Comparison of ENCODE assay signal across 8 cellular contexts in the genomic region with DNA sequence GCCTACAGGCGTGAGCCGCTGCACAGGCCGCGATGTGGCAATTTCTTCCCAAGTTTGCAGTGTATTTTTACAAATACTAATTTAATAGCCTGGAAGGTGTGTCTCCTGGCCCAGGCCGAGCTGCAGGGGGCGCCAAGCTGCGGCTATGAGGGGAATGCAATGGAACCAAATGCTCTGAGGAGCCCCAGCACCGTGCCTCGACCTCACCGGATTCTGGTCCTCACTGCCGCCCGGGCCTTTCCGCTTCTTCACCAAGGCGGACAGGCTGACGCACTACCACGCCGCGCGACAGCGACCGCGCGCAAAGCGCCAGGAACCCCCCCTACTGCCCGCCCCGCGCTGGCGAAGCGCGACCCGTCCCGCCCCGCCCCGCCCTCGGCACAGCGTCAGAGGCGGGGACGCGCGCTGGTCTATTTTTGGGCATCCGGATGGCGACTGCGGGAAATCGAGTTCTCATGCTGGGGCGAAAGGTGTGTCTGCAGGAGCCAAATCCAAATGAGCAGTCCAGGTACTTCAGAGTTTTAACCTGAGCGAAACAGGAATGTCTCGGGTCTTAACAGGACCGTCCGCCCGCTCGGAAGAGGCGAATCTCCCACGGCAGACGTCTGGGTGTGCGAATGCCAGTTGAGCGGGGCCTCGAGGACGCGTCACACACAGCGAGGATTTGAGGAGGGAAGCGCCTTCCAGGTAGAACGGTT. TPM values are rescaled to one million over a fixed set of nuclear protein-coding genes. Genes with fewer than 3 reads are reported as not detected.
A peak's percentile ranks its signal among the peaks of the same experiment; 100 is the strongest.
DNase-seq lines count a peak whose midpoint lies in the region; ATAC-seq and TF ChIP-seq lines count a peak whose summit lies in the region.

No MANE protein-coding gene starts in this region.

- no peak for TF ChIP-seq CTCF in mucosa of descending colon (IDR thresholded peaks at IDR 0.05)

- peaks cover 8% of the 10 kb centered on the region for H3K27me3 Mint-ChIP-seq in activated T-cell treated with anti-CD3 and anti-CD28 coated beads, Interleukin-2, amount 50 U/mL, for 4 hours (ENCODE audit: low read depth)

- H3K4me1 ChIP-seq in mucosa of descending colon (ENCODE audit: low read depth), result peaks cover 6% of the 10 kb centered on the region

- H3K4me3 ChIP-seq in mucosa of descending colon, result no peak overlapping the region

- H3K36me3 Mint-ChIP-seq in activated T-cell treated with anti-CD3 and anti-CD28 coated beads, Interleukin-2, amount 50 U/mL, for 4 hours (ENCODE audit: insufficient read depth), result peaks cover 1% of the 10 kb centered on the region

- intact Hi-C loops in mucosa of descending colon (cut with DNase I, micrococcal nuclease), result no loop called here

- no peaks in the 10 kb centered on the region for H3K36me3 ChIP-seq in mucosa of descending colon (ENCODE audit: low read depth)

- ATAC-seq in activated T-cell treated with anti-CD3 and anti-CD28 coated beads, Interleukin-2, amount 50 U/mL, for 4 hours, result peak; percentile 98
- peak; percentile 96 for ATAC-seq in esophagus mucosa
- ATAC-seq in mucosa of descending colon, result peak; percentile 97
- ATAC-seq in HG03521 (IDR thresholded peaks at IDR 0.05; ENCODE audit: unreplicated experiment), result no peak

- DNase-seq in DMS 273 (lab: John Stamatoyannopoulos, UW; ENCODE audit: unreplicated experiment) (peak; percentile 88), NCI-H345 (lab: John Stamatoyannopoulos, UW) (peak; percentile 73), mucosa of descending colon (peak; percentile 43 to 85 (median 73)), NCI-H82 treated with DMSO at 0.1 percent for 48 hours (lab: John Stamatoyannopoulos, UW; ENCODE audit: unreplicated experiment) (no peak)
- DNase-seq in activated T-cell treated with anti-CD3 and anti-CD28 coated beads, Interleukin-2, amount 50 U/mL, for 4 hours, result peak; percentile 70
- DNase-seq in stimulated activated CD8-positive, alpha-beta memory T cell treated with anti-CD3 and anti-CD28 coated beads, Interleukin-15, amount 100 ng/mL, for 24 hours (ENCODE audit: low read depth), result peak; percentile 39

- H3K4me3 Mint-ChIP-seq in activated T-cell treated with anti-CD3 and anti-CD28 coated beads, Interleukin-2, amount 50 U/mL, for 4 hours, result peak overlapping the region; percentile 84

- peaks cover 2% of the 10 kb centered on the region for H3K9me3 Mint-ChIP-seq in activated T-cell treated with anti-CD3 and anti-CD28 coated beads, Interleukin-2, amount 50 U/mL, for 4 hours

- peaks cover 3% of the 10 kb centered on the region for H3K4me1 Mint-ChIP-seq in activated T-cell treated with anti-CD3 and anti-CD28 coated beads, Interleukin-2, amount 50 U/mL, for 4 hours (ENCODE audit: low read depth)

- no peaks in the 10 kb centered on the region for H3K9me3 ChIP-seq in mucosa of descending colon

RNA-seq across cellular contexts. Expression of a gene that starts 31.7 kb away (rescaled TPM):
- total RNA-seq in activated T-cell treated with anti-CD3 and anti-CD28 coated beads, Interleukin-2, amount 50 U/mL, for 4 hours, result 10 to 100 TPM in 1 of 3 donors, 1 to 10 TPM in 2; 9.0 to 13.4 (median 9.1) TPM
- 5.8 TPM for total RNA-seq in esophagus mucosa
- total RNA-seq in mucosa of descending colon, result 10 to 100 TPM in 1 of 3 donors, 1 to 10 TPM in 2; 2.5 to 15.1 (median 8.8) TPM
